8 cellular contexts compared by ENCODE assay signal in the genomic region with DNA sequence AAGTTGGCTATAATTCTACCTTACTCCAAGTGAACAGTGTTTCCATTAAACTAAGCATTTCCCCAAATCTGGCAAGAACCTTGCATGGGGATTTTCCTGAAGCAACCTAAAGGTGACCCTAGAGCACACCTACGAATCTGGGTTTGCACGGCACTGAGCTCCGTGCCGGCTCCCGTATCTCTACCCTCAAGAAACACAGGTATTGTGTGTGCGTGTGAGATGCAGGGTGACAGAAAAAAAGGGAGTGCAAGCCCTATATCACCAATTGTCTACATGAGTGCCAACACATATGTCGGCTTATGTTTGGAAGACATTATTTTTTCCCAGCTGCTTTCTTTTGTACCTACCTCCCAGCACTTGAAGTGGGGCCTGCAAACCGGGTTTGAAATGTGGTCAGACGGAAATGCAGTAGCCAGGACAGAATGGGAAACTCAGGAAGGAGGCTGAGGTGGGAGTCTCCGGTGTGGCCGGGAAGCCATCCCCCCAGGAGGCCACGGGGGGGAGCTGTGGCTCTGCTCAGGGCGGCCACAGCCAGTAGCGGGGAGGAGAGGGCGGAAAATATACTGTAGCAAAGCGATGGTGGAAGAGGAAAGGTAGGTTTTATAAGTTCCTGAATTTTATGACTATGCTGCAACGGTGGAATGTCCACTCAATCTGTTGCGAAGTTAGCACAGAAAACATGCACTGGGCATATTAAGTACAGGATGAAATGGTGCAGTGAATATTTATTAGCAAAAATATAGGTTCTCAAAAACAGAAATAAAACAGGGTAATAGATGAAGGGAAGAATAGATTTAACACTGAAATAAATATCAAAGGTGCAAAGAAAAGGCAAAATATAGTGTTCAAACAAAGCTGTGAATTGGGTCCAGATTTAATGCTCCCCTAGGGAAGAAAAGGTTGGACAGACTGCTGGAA.
DNase-seq lines count a peak whose midpoint lies in the region; ATAC-seq and TF ChIP-seq lines count a peak whose summit lies in the region.

No MANE protein-coding gene starts in this region.

- no peak overlapping the region for H3K18ac ChIP-seq in mesendoderm (ENCODE audit: low read length)

- no peaks in the 10 kb centered on the region for H3K4me1 ChIP-seq in mesendoderm (ENCODE audit: control insufficient read depth, low read depth, low read length)

- no peak overlapping the region for H2AK5ac ChIP-seq in mesendoderm (ENCODE audit: low read length)

- peak; percentile 99 for TF ChIP-seq CTCF in C4-2B (conservative IDR thresholded peaks at IDR 0.05)

- H2BK5ac ChIP-seq in mesendoderm (ENCODE audit: low read length) = no peak overlapping the region

- no peak overlapping the region for H2BK120ac ChIP-seq in mesendoderm (ENCODE audit: low read depth, low read length)

- no peak overlapping the region for H3K56ac ChIP-seq in mesendoderm (ENCODE audit: low read length)

- H3K4me3 ChIP-seq in mesendoderm (ENCODE audit: low read length) = no peak overlapping the region

- no peak overlapping the region for H4K5ac ChIP-seq in mesendoderm (ENCODE audit: low read length)

- no peaks in the 10 kb centered on the region for H3K36me3 ChIP-seq in mesendoderm (ENCODE audit: control insufficient read depth, insufficient read depth, low read length)

- H3K9ac ChIP-seq in mesendoderm (ENCODE audit: low read length) = no peak overlapping the region

- WGBS in mesendoderm (ENCODE audit: extremely low coverage, insufficient coverage, low lambda C conversion rate) = no CpG with 5 or more reads among the region's 18 CpGs

- no peak overlapping the region for H3K27ac ChIP-seq in C4-2B
- H3K27ac ChIP-seq in mesendoderm (ENCODE audit: low read depth, low read length) = no peak overlapping the region
- H3K27ac ChIP-seq in substantia nigra (ENCODE audit: low read depth, low read length, poor library complexity, severe bottlenecking) = no peak overlapping the region

- DNase-seq in LoVo (ENCODE audit: low spot score) = peak; percentile 2
- DNase-seq in activated CD4-positive, alpha-beta T cell treated with anti-CD3 and anti-CD28 coated beads for 1 hour = peak; percentile 41
- DNase-seq in ecto neural progenitor cell (ENCODE audit: low spot score) = peak; percentile 81
- peak; percentile 74 for DNase-seq in mesendoderm
- peak in 25 of 49 donors; percentile 1 to 39 (median 20) for DNase-seq in substantia nigra (lab: John Stamatoyannopoulos, UW)

- no peak overlapping the region for H4K8ac ChIP-seq in mesendoderm (ENCODE audit: low read depth, low read length)

- H3K4me2 ChIP-seq in mesendoderm (ENCODE audit: low read length) = no peak overlapping the region

- no peak overlapping the region for H3K4ac ChIP-seq in mesendoderm (ENCODE audit: low read depth, low read length)

- H3K79me1 ChIP-seq in mesendoderm (ENCODE audit: low read length) = no peaks in the 10 kb centered on the region

- no peaks in the 10 kb centered on the region for H3K27me3 ChIP-seq in mesendoderm (ENCODE audit: insufficient read depth, low read length, poor library complexity)

- H3K79me2 ChIP-seq in mesendoderm (ENCODE audit: control insufficient read depth, insufficient read depth, low read length) = no peaks in the 10 kb centered on the region

- H2BK15ac ChIP-seq in mesendoderm (replicated peaks; ENCODE audit: low read depth) = no peak overlapping the region

- ATAC-seq in GM19395 (IDR thresholded peaks at IDR 0.05; ENCODE audit: unreplicated experiment) = peak; percentile 76
- no peak for ATAC-seq in GM18858 (IDR thresholded peaks at IDR 0.05; ENCODE audit: unreplicated experiment)

- no peak overlapping the region for H3K23ac ChIP-seq in mesendoderm (ENCODE audit: low read length)

Comparison
In these comparisons a context has a peak if more than half of its experiments do, and no peak if none do; other contexts are left out.
1. DNase-seq: peak in every context shown above with its lines; median percentile 81 in ecto neural progenitor cell; 74 in mesendoderm; 41 in activated CD4-positive, alpha-beta T cell treated with anti-CD3 and anti-CD28 coated beads for 1 hour; 20 in substantia nigra; 2 in LoVo.